In genomic region chr16:78732693-78733092, GRCh38 we compare ENCODE assay signal across 2 cellular contexts.
TF ChIP-seq lines count a peak whose summit lies in the region.

No MANE protein-coding gene starts in this region.

TF ChIP-seq in IMR-90, 13 proteins besides CTCF, POLR2A, EP300 and RAD21:
- TF ChIP-seq SMC3 (IDR thresholded peaks at IDR 0.05; ENCODE audit: low read depth, low read length) (no peak), CEBPB (IDR thresholded peaks at IDR 0.05; ENCODE audit: low read depth, low read length) (0 out of 2 replicates have a peak, but pooled peaks have one; percentile 19)

TF ChIP-seq in K562, 482 proteins besides CTCF, POLR2A, EP300 and RAD21:
- no peak for TF ChIP-seq ZBTB17 (CRISPR knock-in tag; IDR thresholded peaks at IDR 0.05)
- TF ChIP-seq CEBPB (tag; IDR thresholded peaks at IDR 0.05), result 0 out of 2 replicates have a peak, but pooled peaks have one; percentile 23
- TF ChIP-seq GABPB1 (CRISPR knock-in tag; IDR thresholded peaks at IDR 0.05), result no peak
